In the genomic region with DNA sequence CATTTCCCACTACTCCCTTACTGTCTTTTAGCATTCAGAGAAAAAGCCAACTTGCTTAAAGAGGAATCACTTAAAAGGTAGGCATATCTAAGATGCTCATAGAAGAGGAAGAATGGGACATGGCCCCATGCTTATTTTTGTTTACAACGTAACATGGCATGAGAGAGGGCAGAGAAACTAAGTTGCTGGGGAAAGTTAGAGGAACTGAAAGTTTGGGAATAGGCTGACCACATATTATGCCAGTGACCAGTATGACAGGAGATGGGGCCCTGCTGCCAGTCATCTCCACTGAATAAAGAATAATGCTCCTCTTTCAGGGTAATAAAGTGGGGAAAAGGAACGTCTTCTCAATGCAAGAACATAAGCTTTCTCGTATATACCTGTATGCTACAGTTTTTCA, we compare ENCODE assay signal across 13 cellular contexts. TPM values are rescaled to one million over a fixed set of nuclear protein-coding genes. Genes with fewer than 3 reads are reported as not detected.
DNase-seq lines count a peak whose midpoint lies in the region; ATAC-seq, FAIRE-seq and TF ChIP-seq lines count a peak whose summit lies in the region.
"Had no signal": no experiment of that assay in that cellular context is flagged by ENCODE, and none has a peak within 500 bp of the region (broad histone marks: within the 10 kb centered on the region; RNA-seq: fewer than 3 reads in every experiment).

No MANE protein-coding gene starts in this region.

- H3K36me3 ChIP-seq in iPS-20b (ENCODE audit: insufficient read depth, low read depth, low read length) (no peaks in the 10 kb centered on the region), subcutaneous abdominal adipose tissue (ENCODE audit: control insufficient read depth in 5 of 5, insufficient read depth in 5 of 5, low read length in 5 of 5) (no peaks in the 10 kb centered on the region), small intestine (ENCODE audit: control insufficient read depth in 2 of 2, insufficient read depth in 2 of 2, low read length in 2 of 2) (no peaks in the 10 kb centered on the region)
- H3K36me3 ChIP-seq: BE2C had no signal

- H3K9me3 ChIP-seq in iPS-20b (ENCODE audit: insufficient read depth, low read depth, low read length) = no peaks in the 10 kb centered on the region
- no peaks in the 10 kb centered on the region for H3K9me3 ChIP-seq in subcutaneous abdominal adipose tissue (ENCODE audit: control insufficient read depth in 5 of 5, low read length in 5 of 5)
- no peaks in the 10 kb centered on the region for H3K9me3 ChIP-seq in small intestine (ENCODE audit: control insufficient read depth, low read depth)
- H3K9me3 ChIP-seq: BE2C had no signal

- peak overlapping the region; percentile 95 for H3K27ac ChIP-seq in VCaP
- H3K27ac ChIP-seq in iPS-20b (ENCODE audit: low read length) = no peak overlapping the region
- peak overlapping the region; percentile 25 for H3K27ac ChIP-seq in subcutaneous abdominal adipose tissue (ENCODE audit: low read depth, low read length)
- no peak overlapping the region for H3K27ac ChIP-seq in small intestine (ENCODE audit: low read depth in 1 of 2, low read length in 1 of 2)

- POLR2A ChIA-PET in activated CD8-positive, alpha-beta T cell treated with anti-CD3 and anti-CD28 coated beads for 36 hours (lab: Charles Lee) = interaction anchor here (1.1 kb wide), 1 partner anchor 16 kb away, joined by 3 read pairs; the partner anchor contains the start of gene CDC37L1
- POLR2A ChIA-PET in activated CD8-positive, alpha-beta T cell treated with anti-CD3 and anti-CD28 coated beads, Interleukin-2, amount 10 ng/mL, durations not matched to agents 7 days and 5 days (lab: Charles Lee) = interaction anchor here (0.7 kb wide), 1 partner anchor 401 kb away, joined by 3 read pairs; no protein-coding TSS in a partner anchor

- peaks cover 66% of the 10 kb centered on the region for H3K4me1 Mint-ChIP-seq in activated CD8-positive, alpha-beta T cell treated with anti-CD3 and anti-CD28 coated beads for 36 hours (ENCODE audit: low read depth)
- peaks cover 60% of the 10 kb centered on the region for H3K4me1 Mint-ChIP-seq in activated CD8-positive, alpha-beta T cell treated with anti-CD3 and anti-CD28 coated beads, Interleukin-2, amount 10 ng/mL, durations not matched to agents 7 days and 5 days (ENCODE audit: low read depth)

- FAIRE-seq in small intestine (lab: Jason Lieb, UNC) = no peak
- FAIRE-seq: colon had no signal

- H3K4me3 Mint-ChIP-seq in activated CD8-positive, alpha-beta T cell treated with anti-CD3 and anti-CD28 coated beads for 36 hours = peak overlapping the region; percentile 99
- H3K4me3 Mint-ChIP-seq in activated CD8-positive, alpha-beta T cell treated with anti-CD3 and anti-CD28 coated beads, Interleukin-2, amount 10 ng/mL, durations not matched to agents 7 days and 5 days = no peak overlapping the region

- H3K9ac ChIP-seq in iPS-20b (ENCODE audit: low read depth, low read length) (no peak overlapping the region), subcutaneous abdominal adipose tissue (ENCODE audit: low read length in 5 of 5) (peak overlapping the region in 1 of 5 donors; percentile 35)

- H3K27me3 Mint-ChIP-seq in activated CD8-positive, alpha-beta T cell treated with anti-CD3 and anti-CD28 coated beads for 36 hours = peaks cover 2% of the 10 kb centered on the region
- peaks cover 28% of the 10 kb centered on the region for H3K27me3 Mint-ChIP-seq in activated CD8-positive, alpha-beta T cell treated with anti-CD3 and anti-CD28 coated beads, Interleukin-2, amount 10 ng/mL, durations not matched to agents 7 days and 5 days (ENCODE audit: low read depth)

- intact Hi-C loops in activated CD8-positive, alpha-beta T cell treated with anti-CD3 and anti-CD28 coated beads for 36 hours (cut with micrococcal nuclease) = no loop called here

- 33 to 68% (median 44%) methylated on average over 3 of the region's 3 CpGs for WGBS in small intestine, 3 donors

- H3K27me3 ChIP-seq in iPS-20b (ENCODE audit: insufficient read depth, low read length) = peaks cover 20% of the 10 kb centered on the region; the same call in 1 of the 2 replicates
- H3K27me3 ChIP-seq in subcutaneous abdominal adipose tissue (ENCODE audit: control insufficient read depth in 5 of 5, insufficient read depth in 4 of 5, low read length in 5 of 5) = no peaks in the 10 kb centered on the region
- H3K27me3 ChIP-seq in small intestine (ENCODE audit: control insufficient read depth in 2 of 2, insufficient read depth in 2 of 2, low read length in 2 of 2) = no peaks in the 10 kb centered on the region

- H3K4me1 ChIP-seq in iPS-20b (ENCODE audit: insufficient read depth, low read length) (peaks cover 33% of the 10 kb centered on the region), subcutaneous abdominal adipose tissue (ENCODE audit: control insufficient read depth in 5 of 5, insufficient read depth in 5 of 5, low read length in 5 of 5) (peaks cover 4 to 47% (median 43%) of the 10 kb centered on the region in 5 donors), small intestine (ENCODE audit: control insufficient read depth in 2 of 2, insufficient read depth in 1 of 2, low read depth in 1 of 2, low read length in 1 of 2) (peaks cover 3 to 15% of the 10 kb centered on the region in 2 donors)
- H3K4me1 ChIP-seq: BE2C had no signal

- no peak for DNase-seq in activated CD8-positive, alpha-beta T cell treated with anti-CD3 and anti-CD28 coated beads for 36 hours
- DNase-seq in activated CD8-positive, alpha-beta T cell treated with anti-CD3 and anti-CD28 coated beads, Interleukin-2, amount 10 ng/mL, durations not matched to agents 7 days and 5 days = no peak
- no peak for DNase-seq in small intestine
- DNase-seq in Ammon's horn (ENCODE audit: low spot score) = no peak
- no peak for DNase-seq in GOT3 (lab: John Stamatoyannopoulos, UW)
- DNase-seq: activated CD8-positive, alpha-beta memory T cell treated with anti-CD3 and anti-CD28 coated beads for 24 hours; BE2C; NCI-H774; right cardiac atrium had no signal

- no peak for TF ChIP-seq CTCF in activated CD8-positive, alpha-beta T cell treated with anti-CD3 and anti-CD28 coated beads for 36 hours (IDR thresholded peaks at IDR 0.05)
- no peak for TF ChIP-seq CTCF in VCaP (conservative IDR thresholded peaks at IDR 0.05)

- ATAC-seq in activated CD8-positive, alpha-beta T cell treated with anti-CD3 and anti-CD28 coated beads for 36 hours = no peak
- no peak for ATAC-seq in activated CD8-positive, alpha-beta T cell treated with anti-CD3 and anti-CD28 coated beads, Interleukin-2, amount 10 ng/mL, durations not matched to agents 7 days and 5 days
- ATAC-seq: right cardiac atrium had no signal

- no peaks in the 10 kb centered on the region for H3K36me3 Mint-ChIP-seq in activated CD8-positive, alpha-beta T cell treated with anti-CD3 and anti-CD28 coated beads for 36 hours (ENCODE audit: low read depth)
- H3K36me3 Mint-ChIP-seq in activated CD8-positive, alpha-beta T cell treated with anti-CD3 and anti-CD28 coated beads, Interleukin-2, amount 10 ng/mL, durations not matched to agents 7 days and 5 days (ENCODE audit: low read depth) = peaks cover 9% of the 10 kb centered on the region

- CTCF ChIA-PET in activated CD8-positive, alpha-beta T cell treated with anti-CD3 and anti-CD28 coated beads for 36 hours (lab: Charles Lee) = interaction anchor here (1.5 to 1.9 kb wide), 2 partner anchors 15 to 24 kb away, joined by 4 to 7 read pairs; partner anchors contain the start of gene CDC37L1
- CTCF ChIA-PET in activated CD8-positive, alpha-beta T cell treated with anti-CD3 and anti-CD28 coated beads, Interleukin-2, amount 10 ng/mL, durations not matched to agents 7 days and 5 days (lab: Charles Lee) = interaction anchor here (0.5 to 2.1 kb wide), 4 partner anchors 20 to 358 kb away, joined by 3 to 4 read pairs (median 3); no protein-coding TSS in a partner anchor

- no peak overlapping the region for H3K27ac Mint-ChIP-seq in activated CD8-positive, alpha-beta T cell treated with anti-CD3 and anti-CD28 coated beads for 36 hours
- H3K27ac Mint-ChIP-seq in activated CD8-positive, alpha-beta T cell treated with anti-CD3 and anti-CD28 coated beads, Interleukin-2, amount 10 ng/mL, durations not matched to agents 7 days and 5 days = no peak overlapping the region

- H3K4me3 ChIP-seq in iPS-20b (ENCODE audit: low read length) (peak overlapping the region; percentile 37; the same call in 1 of the 2 replicates), subcutaneous abdominal adipose tissue (ENCODE audit: low read depth in 1 of 5, low read length in 5 of 5) (no peak overlapping the region), small intestine (ENCODE audit: low read depth in 1 of 2, low read length in 2 of 2) (peak overlapping the region in 1 of 2 donors; percentile 40)

- peaks cover 2% of the 10 kb centered on the region for H3K9me3 Mint-ChIP-seq in activated CD8-positive, alpha-beta T cell treated with anti-CD3 and anti-CD28 coated beads for 36 hours
- no peaks in the 10 kb centered on the region for H3K9me3 Mint-ChIP-seq in activated CD8-positive, alpha-beta T cell treated with anti-CD3 and anti-CD28 coated beads, Interleukin-2, amount 10 ng/mL, durations not matched to agents 7 days and 5 days (ENCODE audit: insufficient read depth)

RNA-seq across cellular contexts. Expression of gene PLPP6, which starts 1.9 kb away (rescaled TPM):
- total RNA-seq in activated CD8-positive, alpha-beta T cell treated with anti-CD3 and anti-CD28 coated beads for 36 hours = 1 to 10 TPM; 2.8 to 3.2 TPM
- total RNA-seq in activated CD8-positive, alpha-beta T cell treated with anti-CD3 and anti-CD28 coated beads, Interleukin-2, amount 10 ng/mL, durations not matched to agents 7 days and 5 days = 1 to 10 TPM; 5.2 to 6.0 TPM
- 1 to 10 TPM; 5.1 to 7.8 (median 7.3) TPM for polyA plus RNA-seq in small intestine

RNA-seq across cellular contexts. Expression of gene SPATA6L, which starts 2.3 kb away (rescaled TPM):
- under 1 TPM; 0.43 to 0.78 TPM for total RNA-seq in activated CD8-positive, alpha-beta T cell treated with anti-CD3 and anti-CD28 coated beads for 36 hours
- total RNA-seq in activated CD8-positive, alpha-beta T cell treated with anti-CD3 and anti-CD28 coated beads, Interleukin-2, amount 10 ng/mL, durations not matched to agents 7 days and 5 days = under 1 TPM; 0.29 to 0.76 TPM
- polyA plus RNA-seq in small intestine = 1 to 10 TPM in 2 of 3 donors, under 1 TPM in 1; 0.54 to 6.9 (median 3.4) TPM

RNA-seq across cellular contexts. Expression of gene CDC37L1, which starts 15.4 kb away (rescaled TPM):
- 10 to 100 TPM; 10.0 to 10.2 TPM for total RNA-seq in activated CD8-positive, alpha-beta T cell treated with anti-CD3 and anti-CD28 coated beads for 36 hours
- total RNA-seq in activated CD8-positive, alpha-beta T cell treated with anti-CD3 and anti-CD28 coated beads, Interleukin-2, amount 10 ng/mL, durations not matched to agents 7 days and 5 days = 1 to 10 TPM; 8.0 to 8.9 TPM
- 1 to 10 TPM; 5.6 to 8.9 (median 7.8) TPM for polyA plus RNA-seq in small intestine

Comparison
In these comparisons a context has a peak if more than half of its experiments do, and no peak if none do; other contexts are left out.
1. H3K27ac ChIP-seq: peak in VCaP (single experiment) and subcutaneous abdominal adipose tissue (single experiment); none in iPS-20b (single experiment) and small intestine (0 of 2).